14 cellular contexts compared by ENCODE assay signal in genomic region chr11:11397043-11397415, GRCh38.
"Had no signal": no experiment of that assay in that cellular context is flagged by ENCODE, and none has a peak within 500 bp of the region (broad histone marks: within the 10 kb centered on the region; RNA-seq: fewer than 3 reads in every experiment).

No MANE protein-coding gene starts in this region.

- FAIRE-seq: pancreas had no signal

- H3K27ac ChIP-seq: body of pancreas, pancreas, WERI-Rb-1 had no signal

- H3K36me3 ChIP-seq: esophagus squamous epithelium, heart left ventricle, pancreas, WERI-Rb-1 had no signal

- H3K27me3 ChIP-seq: body of pancreas, heart left ventricle, pancreas had no signal

- ATAC-seq: activated CD8-positive, alpha-beta T cell treated with anti-CD3 and anti-CD28 coated beads for 36 hours; left colon had no signal

- DNase-seq: activated CD4-positive, alpha-beta T cell treated with anti-CD3 and anti-CD28 coated beads for 4 hours; activated CD8-positive, alpha-beta memory T cell treated with anti-CD3 and anti-CD28 coated beads, Interleukin-2, amount 50 U/mL, for 48 hours; activated CD8-positive, alpha-beta T cell treated with anti-CD3 and anti-CD28 coated beads for 36 hours; body of pancreas; cerebellar nuclear complex; esophagus squamous epithelium; foreskin melanocyte; heart left ventricle; left colon; pancreas; T-helper 1 cell; WERI-Rb-1 had no signal

- H3K27ac Mint-ChIP-seq: activated CD8-positive, alpha-beta T cell treated with anti-CD3 and anti-CD28 coated beads for 36 hours had no signal

- H3K9me3 ChIP-seq: body of pancreas, esophagus squamous epithelium, heart left ventricle, pancreas had no signal

- H3K9me3 Mint-ChIP-seq: activated CD8-positive, alpha-beta T cell treated with anti-CD3 and anti-CD28 coated beads for 36 hours; neural crest cell; type B pancreatic cell had no signal

- H3K4me3 ChIP-seq: body of pancreas, esophagus squamous epithelium, heart left ventricle, pancreas had no signal

- H3K4me3 Mint-ChIP-seq: activated CD8-positive, alpha-beta T cell treated with anti-CD3 and anti-CD28 coated beads for 36 hours; neural crest cell; type B pancreatic cell had no signal
